Comparison of ENCODE assay signal across 8 cellular contexts in genomic region chr7:76941809-76942765, GRCh38.
DNase-seq lines count a peak whose midpoint lies in the region; ATAC-seq, FAIRE-seq and TF ChIP-seq lines count a peak whose summit lies in the region.
"Not testable (repeated sequence)": the region's sequence is repeated elsewhere in the genome, so short reads cannot be mapped to it uniquely, and the experiment has no call there.

No MANE protein-coding gene starts in this region.

- H3K9ac ChIP-seq in OCI-LY3 (ENCODE audit: low read length): not testable (repeated sequence)

- H3K79me2 ChIP-seq in OCI-LY3 (ENCODE audit: low read length): not testable (repeated sequence)

- H3K4me1 ChIP-seq in OCI-LY3 (ENCODE audit: low read length): peaks cover 17% of the 10 kb centered on the region
- H3K4me1 ChIP-seq in pancreas: not testable (repeated sequence)

- not testable (repeated sequence) for DNase-seq in pancreas

- peak; percentile 17 for FAIRE-seq in pancreas (lab: Jason Lieb, UNC)

- H2AFZ ChIP-seq in OCI-LY3 (ENCODE audit: low read depth, low read length): not testable (repeated sequence)

- not testable (repeated sequence) for H3K36me3 ChIP-seq in OCI-LY3 (replicated peaks; ENCODE audit: low read depth, low read length); pancreas

- H3K4me3 ChIP-seq in OCI-LY3 (ENCODE audit: low read length); pancreas: not testable (repeated sequence)

- not testable (repeated sequence) for H3K27ac ChIP-seq in OCI-LY3 (ENCODE audit: low read length); pancreas

- ATAC-seq in GM18499 (IDR thresholded peaks at IDR 0.05; ENCODE audit: insufficient read depth, unreplicated experiment) (peak; percentile 40), GM18867 (IDR thresholded peaks at IDR 0.05; ENCODE audit: unreplicated experiment) (peak; percentile 42), GM19397 (IDR thresholded peaks at IDR 0.05; ENCODE audit: unreplicated experiment) (peak; percentile 41), GM21723 (IDR thresholded peaks at IDR 0.05; ENCODE audit: unreplicated experiment) (peak; percentile 60), HG02884 (IDR thresholded peaks at IDR 0.05; ENCODE audit: unreplicated experiment) (peak; percentile 37), HG03354 (IDR thresholded peaks at IDR 0.05; ENCODE audit: poor library complexity, severe bottlenecking, unreplicated experiment) (peak; percentile 51)
- ATAC-seq in pancreas: not testable (repeated sequence)

- not testable (repeated sequence) for H3K27me3 ChIP-seq in OCI-LY3 (ENCODE audit: low read depth, low read length); pancreas

- H4K20me1 ChIP-seq in OCI-LY3 (ENCODE audit: insufficient read depth, low read length): not testable (repeated sequence)

- H3K4me2 ChIP-seq in OCI-LY3 (ENCODE audit: low read length): peak overlapping the region; percentile 12; the same call in 1 of the 2 replicates

- TF ChIP-seq CTCF in OCI-LY3 (IDR thresholded peaks at IDR 0.05; ENCODE audit: low read depth, low read length); pancreas (IDR thresholded peaks at IDR 0.05): not testable (repeated sequence)

- 77 to 91% methylated on average over 2 of the region's 2 CpGs for WGBS in pancreas, 2 donors

- H3K9me3 ChIP-seq in OCI-LY3 (ENCODE audit: insufficient read depth, low read length); pancreas: not testable (repeated sequence)

- intact Hi-C loops in pancreas (cut with DNase I): not testable (repeated sequence)
